In the genomic region with DNA sequence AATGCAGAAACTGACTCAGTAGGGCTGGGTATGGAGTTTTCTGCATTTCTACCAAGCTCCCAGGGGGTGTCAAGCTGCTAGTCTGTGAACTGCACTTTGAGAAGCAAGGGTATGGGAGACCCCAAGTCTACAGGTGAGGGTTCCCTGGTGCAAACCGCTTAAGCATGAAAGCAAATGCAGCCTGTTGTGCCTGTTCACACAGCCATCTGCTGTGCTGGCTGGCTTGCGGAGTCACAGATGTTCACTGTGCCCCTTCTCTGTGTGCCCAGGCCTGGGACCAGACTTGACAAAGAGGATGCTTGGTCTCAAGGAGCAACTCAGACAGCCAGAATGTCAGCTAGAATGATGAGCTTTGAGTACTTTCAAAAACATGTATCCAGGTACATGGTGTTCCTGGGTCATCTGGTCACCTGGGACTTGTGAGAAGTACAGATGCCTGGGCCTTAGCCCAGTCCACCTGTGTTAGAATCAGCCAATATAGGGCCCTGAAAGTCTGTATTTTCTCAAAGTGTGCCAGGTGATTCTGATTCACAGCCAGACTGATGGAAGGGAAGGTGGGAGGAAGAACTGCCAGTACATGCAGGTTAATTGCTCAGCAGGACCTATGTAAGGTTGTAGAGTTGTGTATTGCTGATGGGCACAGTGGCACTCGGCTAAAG, we compare ENCODE assay signal across 16 cellular contexts. TPM values are rescaled to one million over a fixed set of nuclear protein-coding genes. Genes with fewer than 3 reads are reported as not detected.
DNase-seq lines count a peak whose midpoint lies in the region; ATAC-seq and TF ChIP-seq lines count a peak whose summit lies in the region.
"Had no signal": no experiment of that assay in that cellular context is flagged by ENCODE, and none has a peak within 500 bp of the region (broad histone marks: within the 10 kb centered on the region; RNA-seq: fewer than 3 reads in every experiment).

No MANE protein-coding gene starts in this region.

- no peaks in the 10 kb centered on the region for H3K27me3 Mint-ChIP-seq in activated naive CD4-positive, alpha-beta T cell treated with anti-CD3 and anti-CD28 coated beads, Interleukin-2, amount 50 U/mL, for 24 hours
- peaks cover 2% of the 10 kb centered on the region for H3K27me3 Mint-ChIP-seq in IgD-negative memory B cell
- no peaks in the 10 kb centered on the region for H3K27me3 Mint-ChIP-seq in activated naive CD8-positive, alpha-beta T cell treated with anti-CD3 and anti-CD28 coated beads for 36 hours
- peaks cover 5% of the 10 kb centered on the region for H3K27me3 Mint-ChIP-seq in endothelial cell (ENCODE audit: unreplicated experiment)

- H3K36me3 ChIP-seq in spleen (peaks cover 0 to 53% (median 5%) of the 10 kb centered on the region in 6 donors), stomach (no peaks in the 10 kb centered on the region), osteoblast (ENCODE audit: insufficient read depth, low read length) (no peaks in the 10 kb centered on the region)
- H3K36me3 ChIP-seq: neural progenitor cell had no signal

- no peaks in the 10 kb centered on the region for H3K79me2 ChIP-seq in osteoblast (ENCODE audit: insufficient read depth, low read length)

- TF ChIP-seq POLR2A in spleen (IDR thresholded peaks at IDR 0.05), result no peak
- TF ChIP-seq POLR2A in stomach (IDR thresholded peaks at IDR 0.05), result no peak

- H3K9me3 Mint-ChIP-seq in activated naive CD4-positive, alpha-beta T cell treated with anti-CD3 and anti-CD28 coated beads, Interleukin-2, amount 50 U/mL, for 24 hours, result no peaks in the 10 kb centered on the region
- no peaks in the 10 kb centered on the region for H3K9me3 Mint-ChIP-seq in activated naive CD4-positive, alpha-beta T cell treated with anti-CD3 and anti-CD28 coated beads, Interleukin-2, amount 50 U/mL, for 72 hours
- H3K9me3 Mint-ChIP-seq in IgD-negative memory B cell (no peaks in the 10 kb centered on the region), endothelial cell (ENCODE audit: unreplicated experiment) (no peaks in the 10 kb centered on the region)
- H3K9me3 Mint-ChIP-seq in activated naive CD8-positive, alpha-beta T cell treated with anti-CD3 and anti-CD28 coated beads for 36 hours, result no peaks in the 10 kb centered on the region

- no peaks in the 10 kb centered on the region for H4K20me1 ChIP-seq in osteoblast (ENCODE audit: insufficient read depth, low read length)

- H3K4me3 ChIP-seq in spleen (no peak overlapping the region), stomach (no peak overlapping the region), osteoblast (ENCODE audit: insufficient read depth, low read length) (no peak overlapping the region)
- H3K4me3 ChIP-seq: neural progenitor cell, SK-N-MC had no signal

- no peak for ATAC-seq in activated naive CD4-positive, alpha-beta T cell treated with anti-CD3 and anti-CD28 coated beads, Interleukin-2, amount 50 U/mL, for 72 hours
- ATAC-seq: esophagus mucosa had no signal

- TF ChIP-seq CTCF in spleen (IDR thresholded peaks at IDR 0.05 in 8 of 11, conservative IDR thresholded peaks at IDR 0.05 in 3 of 11) (no peak), stomach (IDR thresholded peaks at IDR 0.05) (no peak), endothelial cell (IDR thresholded peaks at IDR 0.05; ENCODE audit: unreplicated experiment) (no peak), osteoblast (IDR thresholded peaks at IDR 0.05; ENCODE audit: extremely low read depth, low read depth, low read length) (no peak)

- 64 to 83% (median 80%) methylated on average over 3 of the region's 3 CpGs for WGBS in spleen, 5 donors
- WGBS in stomach, 5 donors, result 75 to 93% (median 82%) methylated on average over 3 of the region's 3 CpGs

- no peak overlapping the region for H3K4me3 Mint-ChIP-seq in activated naive CD4-positive, alpha-beta T cell treated with anti-CD3 and anti-CD28 coated beads, Interleukin-2, amount 50 U/mL, for 24 hours
- peak overlapping the region in 3 of 4 donors; percentile 62 to 86 (median 81) for H3K4me3 Mint-ChIP-seq in IgD-negative memory B cell
- no peak overlapping the region for H3K4me3 Mint-ChIP-seq in activated naive CD8-positive, alpha-beta T cell treated with anti-CD3 and anti-CD28 coated beads for 36 hours
- no peak overlapping the region for H3K4me3 Mint-ChIP-seq in endothelial cell (ENCODE audit: unreplicated experiment)
- H3K4me3 Mint-ChIP-seq: neural progenitor cell had no signal

- H3K4me2 ChIP-seq in osteoblast (ENCODE audit: insufficient read depth, low read length), result no peak overlapping the region
- H3K4me2 ChIP-seq: neural progenitor cell had no signal

- H2AFZ ChIP-seq in osteoblast (ENCODE audit: low read length), result no peak overlapping the region
- H2AFZ ChIP-seq: neural progenitor cell had no signal

- peaks cover 22% of the 10 kb centered on the region for H3K36me3 Mint-ChIP-seq in activated naive CD4-positive, alpha-beta T cell treated with anti-CD3 and anti-CD28 coated beads, Interleukin-2, amount 50 U/mL, for 24 hours
- peaks cover 41 to 71% of the 10 kb centered on the region in 2 donors for H3K36me3 Mint-ChIP-seq in activated naive CD4-positive, alpha-beta T cell treated with anti-CD3 and anti-CD28 coated beads, Interleukin-2, amount 50 U/mL, for 72 hours
- H3K36me3 Mint-ChIP-seq in IgD-negative memory B cell (peaks cover 7% of the 10 kb centered on the region), endothelial cell (ENCODE audit: low read depth, unreplicated experiment) (peaks cover 33% of the 10 kb centered on the region)
- peaks cover 74% of the 10 kb centered on the region for H3K36me3 Mint-ChIP-seq in activated naive CD8-positive, alpha-beta T cell treated with anti-CD3 and anti-CD28 coated beads for 36 hours
- H3K36me3 Mint-ChIP-seq: neural progenitor cell had no signal

- intact Hi-C loops in spleen (cut with DNase I; ENCODE audit: low total_unique reads) (no loop called here), stomach (cut with DNase I; ENCODE audit: low total_unique reads) (no loop called here)

- no peak for TF ChIP-seq EP300 in stomach (IDR thresholded peaks at IDR 0.05)

- peaks cover 91% of the 10 kb centered on the region for H3K4me1 Mint-ChIP-seq in activated naive CD4-positive, alpha-beta T cell treated with anti-CD3 and anti-CD28 coated beads, Interleukin-2, amount 50 U/mL, for 24 hours
- peaks cover 68 to 81% (median 79%) of the 10 kb centered on the region in 3 donors for H3K4me1 Mint-ChIP-seq in IgD-negative memory B cell
- peaks cover 80% of the 10 kb centered on the region for H3K4me1 Mint-ChIP-seq in activated naive CD8-positive, alpha-beta T cell treated with anti-CD3 and anti-CD28 coated beads for 36 hours
- peaks cover 60% of the 10 kb centered on the region for H3K4me1 Mint-ChIP-seq in endothelial cell (ENCODE audit: unreplicated experiment)

- H3K4me1 ChIP-seq in spleen (peaks cover 44 to 98% (median 80%) of the 10 kb centered on the region in 6 donors), stomach (no peaks in the 10 kb centered on the region), osteoblast (ENCODE audit: insufficient read depth, low read length) (no peaks in the 10 kb centered on the region)

- peak overlapping the region; percentile 46 for H3K27ac Mint-ChIP-seq in activated naive CD4-positive, alpha-beta T cell treated with anti-CD3 and anti-CD28 coated beads, Interleukin-2, amount 50 U/mL, for 24 hours
- H3K27ac Mint-ChIP-seq in activated naive CD4-positive, alpha-beta T cell treated with anti-CD3 and anti-CD28 coated beads, Interleukin-2, amount 50 U/mL, for 72 hours, result no peak overlapping the region
- H3K27ac Mint-ChIP-seq in IgD-negative memory B cell (peak overlapping the region; percentile 46 to 97 (median 78)), endothelial cell (ENCODE audit: unreplicated experiment) (no peak overlapping the region)
- H3K27ac Mint-ChIP-seq in activated naive CD8-positive, alpha-beta T cell treated with anti-CD3 and anti-CD28 coated beads for 36 hours, result peak overlapping the region; percentile 38
- H3K27ac Mint-ChIP-seq: neural progenitor cell had no signal

- H3K27me3 ChIP-seq in spleen (replicated peaks in 1 of 7) (no peaks in the 10 kb centered on the region), stomach (peaks cover 0 to 49% (median 3%) of the 10 kb centered on the region in 3 donors), osteoblast (ENCODE audit: insufficient read depth, low read length) (peaks cover 24% of the 10 kb centered on the region)

- no peaks in the 10 kb centered on the region for H3K9me3 ChIP-seq in spleen
- H3K9me3 ChIP-seq in stomach, result no peaks in the 10 kb centered on the region
- no peaks in the 10 kb centered on the region for H3K9me3 ChIP-seq in osteoblast (ENCODE audit: low read depth, low read length)

- peak overlapping the region in 7 of 8 donors; percentile 48 to 98 (median 65) for H3K27ac ChIP-seq in spleen
- H3K27ac ChIP-seq in stomach, result no peak overlapping the region
- no peak overlapping the region for H3K27ac ChIP-seq in osteoblast (ENCODE audit: low read depth, low read length)
- H3K27ac ChIP-seq: neural progenitor cell, SK-N-MC had no signal

- no peak for DNase-seq in activated naive CD4-positive, alpha-beta T cell treated with anti-CD3 and anti-CD28 coated beads, Interleukin-2, amount 50 U/mL, for 72 hours (ENCODE audit: low spot score in 2 of 2)
- no peak for DNase-seq in activated naive CD8-positive, alpha-beta T cell treated with anti-CD3 and anti-CD28 coated beads for 36 hours
- DNase-seq in spleen (no peak), stomach (no peak), endothelial cell (ENCODE audit: low spot score) (no peak), osteoblast (ENCODE audit: insufficient read length, low spot score, missing footprints) (no peak)
- DNase-seq: activated naive CD4-positive, alpha-beta T cell; mesenchymal stem cell; NCI-H187 treated with DMSO at 0.1 percent for 48 hours; NCI-H510A had no signal

RNA-seq across cellular contexts. Expression of a gene that starts 7.5 kb away (rescaled TPM):
- total RNA-seq in activated naive CD4-positive, alpha-beta T cell treated with anti-CD3 and anti-CD28 coated beads, Interleukin-2, amount 50 U/mL, for 72 hours, result 10 to 100 TPM; 45.5 to 80.4 TPM
- polyA plus RNA-seq in IgD-negative memory B cell (68.0 TPM), spleen (10 to 100 TPM; 16.0 to 35.0 (median 16.5) TPM), stomach (1 to 10 TPM; 1.2 to 1.5 (median 1.5) TPM)
- 10 to 100 TPM; 65.3 to 65.4 TPM for total RNA-seq in activated naive CD8-positive, alpha-beta T cell treated with anti-CD3 and anti-CD28 coated beads for 36 hours
- total RNA-seq in spleen (10 to 100 TPM; 35.7 to 66.0 (median 47.4) TPM), stomach (10 to 100 TPM in 3 of 5 donors, 1 to 10 TPM in 2; 5.2 to 18.7 (median 11.0) TPM), endothelial cell (ENCODE audit: unreplicated experiment) (46.9 TPM), osteoblast (not detected in 2 replicates)
- polyA plus RNA-seq: keratinocyte had no signal

Comparison
In these comparisons a context has a peak if more than half of its experiments do, and no peak if none do; other contexts are left out.
1. H3K27ac Mint-ChIP-seq: peak in activated naive CD4-positive, alpha-beta T cell treated with anti-CD3 and anti-CD28 coated beads, Interleukin-2, amount 50 U/mL, for 24 hours (single experiment), IgD-negative memory B cell (3 of 3) and activated naive CD8-positive, alpha-beta T cell treated with anti-CD3 and anti-CD28 coated beads for 36 hours (single experiment); none in activated naive CD4-positive, alpha-beta T cell treated with anti-CD3 and anti-CD28 coated beads, Interleukin-2, amount 50 U/mL, for 72 hours (0 of 2) and endothelial cell (single experiment).
2. H3K4me3 Mint-ChIP-seq: peak in IgD-negative memory B cell (3 of 4); none in activated naive CD4-positive, alpha-beta T cell treated with anti-CD3 and anti-CD28 coated beads, Interleukin-2, amount 50 U/mL, for 24 hours (single experiment), activated naive CD8-positive, alpha-beta T cell treated with anti-CD3 and anti-CD28 coated beads for 36 hours (single experiment) and endothelial cell (single experiment).
3. H3K27ac ChIP-seq: peak in spleen (7 of 8); none in stomach (0 of 5) and osteoblast (single experiment).